8 cellular contexts compared by ENCODE assay signal in genomic region chr1:28737245-28738137, GRCh38. TPM values are rescaled to one million over a fixed set of nuclear protein-coding genes. Genes with fewer than 3 reads are reported as not detected.
DNase-seq lines count a peak whose midpoint lies in the region; ATAC-seq lines count a peak whose summit lies in the region.

No MANE protein-coding gene starts in this region.

- H3K27me3 ChIP-seq in aorta (ENCODE audit: control insufficient read depth in 1 of 2, insufficient read depth in 2 of 2, low read length in 1 of 2), result no peaks in the 10 kb centered on the region

- H3K9me3 Mint-ChIP-seq in activated naive CD8-positive, alpha-beta T cell (ENCODE audit: low read depth), result no peaks in the 10 kb centered on the region

- H3K4me1 ChIP-seq in aorta (ENCODE audit: control insufficient read depth in 1 of 2, insufficient read depth in 2 of 2, low read length in 2 of 2), result peaks cover 0 to 2% of the 10 kb centered on the region in 2 donors

- H3K27ac ChIP-seq in aorta (ENCODE audit: low read depth in 1 of 2, low read length in 2 of 2), result peak overlapping the region; percentile 22 to 68

- peak overlapping the region; percentile 99 for H3K4me3 Mint-ChIP-seq in activated naive CD8-positive, alpha-beta T cell

- intact Hi-C loops in left cardiac atrium (cut with DNase I) (loop anchor here in 1 of 2 donors (2.0 kb wide), 1 partner anchor 95 kb away; the partner anchor contains the start of gene TAF12), aorta (cut with DNase I) (loop anchor here (2.0 to 5.0 kb wide), 4 partner anchors 70 to 157 kb away; partner anchors contain the start of genes RNU11 (in 2 of the 2) and GMEB1 (in 1 of the 2))

- ATAC-seq in GM19328 (IDR thresholded peaks at IDR 0.05; ENCODE audit: unreplicated experiment), result peak; percentile 12
- ATAC-seq in left cardiac atrium, result peak; percentile 6 to 19
- peak; percentile 36 for ATAC-seq in aorta (ENCODE audit: low FRiP score)

- 0 to 1% methylated on average over 62 of the region's 62 CpGs for WGBS in aorta, 2 donors

- H3K36me3 Mint-ChIP-seq in activated naive CD8-positive, alpha-beta T cell, result peaks cover 10% of the 10 kb centered on the region

- peaks cover 45% of the 10 kb centered on the region for H3K4me1 Mint-ChIP-seq in activated naive CD8-positive, alpha-beta T cell (ENCODE audit: low read depth)

- H3K27ac Mint-ChIP-seq in activated naive CD8-positive, alpha-beta T cell, result peak overlapping the region; percentile 97

- DNase-seq in C1 segment of cervical spinal cord (lab: John Stamatoyannopoulos, UW) (peak in 10 of 14 donors; percentile 1 to 54 (median 28)), HuH-7 (ENCODE audit: low spot score) (peak; percentile 43), SHP77 treated with DMSO at 0.1 percent for 48 hours (lab: John Stamatoyannopoulos, UW) (peak; percentile 9), left cardiac atrium (peak; percentile 38), putamen (ENCODE audit: low spot score) (peak; percentile 15), aorta (peak in 1 of 2 donors; percentile 78)

- H3K36me3 ChIP-seq in aorta (ENCODE audit: control insufficient read depth in 1 of 2, insufficient read depth in 2 of 2, low read length in 1 of 2), result peaks cover 0 to 4% of the 10 kb centered on the region in 2 donors

- H3K27me3 Mint-ChIP-seq in activated naive CD8-positive, alpha-beta T cell, result no peaks in the 10 kb centered on the region

- no peaks in the 10 kb centered on the region for H3K9me3 ChIP-seq in aorta (ENCODE audit: control insufficient read depth, low read length)

- peak overlapping the region; percentile 89 to 91 for H3K4me3 ChIP-seq in aorta (ENCODE audit: low read length in 2 of 2)

RNA-seq across cellular contexts. Expression of gene YTHDF2, which starts 0.8 kb away (rescaled TPM):
- total RNA-seq in left cardiac atrium, result 10 to 100 TPM; 30.0 to 44.4 TPM
- total RNA-seq in aorta, result 10 to 100 TPM; 40.1 to 46.5 TPM
- 10 to 100 TPM; 17.2 to 22.4 TPM for polyA plus RNA-seq in aorta
